In the genomic region with DNA sequence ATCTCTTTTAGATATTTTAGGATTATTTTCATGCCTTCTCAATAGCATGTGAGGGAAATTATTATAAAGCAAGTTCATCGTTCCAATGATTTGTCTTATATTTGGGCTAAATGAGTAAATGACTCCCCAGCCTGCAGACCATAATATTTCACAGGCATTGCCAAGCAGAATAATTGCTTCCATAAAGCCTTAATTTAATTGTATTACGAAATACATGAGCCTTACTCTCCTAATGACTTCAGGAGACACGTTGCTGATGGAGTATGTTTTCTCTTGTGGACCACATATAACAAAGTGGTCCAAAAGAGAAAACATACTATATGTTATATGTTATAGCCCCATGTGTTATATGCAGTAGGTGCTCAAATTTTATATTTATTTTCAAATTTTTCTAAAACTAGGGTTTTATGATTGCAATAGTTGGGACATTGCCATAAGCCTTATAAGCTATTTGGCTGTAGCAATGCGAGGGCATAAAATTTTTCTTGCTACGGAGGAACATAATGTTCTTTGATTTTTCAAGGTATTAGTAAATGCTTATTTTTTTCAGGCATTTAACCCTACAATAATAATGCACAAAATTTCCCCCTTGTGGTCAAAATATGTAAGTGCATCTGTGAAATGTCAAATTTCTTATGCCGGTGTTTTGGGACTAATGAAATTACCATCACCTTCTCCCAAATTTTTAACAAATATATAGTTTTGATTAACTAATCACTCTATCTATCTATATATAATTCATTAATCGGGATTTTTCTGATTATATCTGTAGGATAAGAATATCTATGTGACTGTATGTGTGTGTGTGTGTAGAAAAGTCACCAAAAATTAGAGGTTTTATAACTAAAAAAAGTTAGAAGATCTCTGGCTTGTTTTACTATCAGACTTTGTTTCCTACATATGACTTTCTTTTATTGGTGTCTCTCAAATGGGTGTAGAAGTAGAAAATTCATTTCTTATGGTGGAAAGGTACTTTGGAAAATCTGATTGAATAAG, we compare ENCODE assay signal across 10 cellular contexts. TPM values are rescaled to one million over a fixed set of nuclear protein-coding genes. Genes with fewer than 3 reads are reported as not detected.
DNase-seq lines count a peak whose midpoint lies in the region; ATAC-seq and TF ChIP-seq lines count a peak whose summit lies in the region.
"Had no signal": no experiment of that assay in that cellular context is flagged by ENCODE, and none has a peak within 500 bp of the region (broad histone marks: within the 10 kb centered on the region; RNA-seq: fewer than 3 reads in every experiment).

No MANE protein-coding gene starts in this region.

- 23% methylated on average over 7 of the region's 7 CpGs for WGBS in suprapubic skin
- 44 to 47% methylated on average over 7 of the region's 7 CpGs for WGBS in thyroid gland, 2 donors

- no peak overlapping the region for H3K27ac ChIP-seq in suprapubic skin
- H3K27ac ChIP-seq in thyroid gland: no peak overlapping the region

- no peaks in the 10 kb centered on the region for H3K36me3 ChIP-seq in suprapubic skin
- H3K36me3 ChIP-seq in thyroid gland: no peaks in the 10 kb centered on the region

- DNase-seq in NCI-H82 (lab: John Stamatoyannopoulos, UW) (peak; percentile 16), NCI-H82 treated with DMSO at 0.1 percent for 48 hours (lab: John Stamatoyannopoulos, UW; ENCODE audit: unreplicated experiment) (no peak), NCI-H460 (ENCODE audit: extremely low read depth, low read depth) (peak; percentile 5), epithelial cell of esophagus (ENCODE audit: low read depth) (no peak), suprapubic skin (ENCODE audit: low spot score in 2 of 2) (no peak), thyroid gland (no peak)
- DNase-seq: COR-L47, NCI-H187 had no signal

- TF ChIP-seq EP300 in suprapubic skin (IDR thresholded peaks at IDR 0.05): no peak

- ATAC-seq in GM18870 (IDR thresholded peaks at IDR 0.05; ENCODE audit: unreplicated experiment) (no peak), HG03139 (IDR thresholded peaks at IDR 0.05; ENCODE audit: unreplicated experiment) (no peak)

- H3K4me3 ChIP-seq in epithelial cell of esophagus (ENCODE audit: low read length) (no peak overlapping the region), suprapubic skin (no peak overlapping the region), thyroid gland (replicated peaks in 1 of 3) (no peak overlapping the region)

- H3K9me3 ChIP-seq in suprapubic skin: no peaks in the 10 kb centered on the region
- no peaks in the 10 kb centered on the region for H3K9me3 ChIP-seq in thyroid gland

- no peaks in the 10 kb centered on the region for H3K4me1 ChIP-seq in suprapubic skin
- no peaks in the 10 kb centered on the region for H3K4me1 ChIP-seq in thyroid gland

- TF ChIP-seq CTCF in epithelial cell of esophagus (IDR thresholded peaks at IDR 0.05; ENCODE audit: insufficient read depth, low read depth, low read length, missing control alignments) (peak; percentile 60), suprapubic skin (IDR thresholded peaks at IDR 0.05) (peak; percentile 29 to 54), thyroid gland (IDR thresholded peaks at IDR 0.05) (peak in 2 of 6 experiments; percentile 9 to 46)

- intact Hi-C loops in thyroid gland (cut with DNase I): no loop called here

- no peak for TF ChIP-seq POLR2A in suprapubic skin (IDR thresholded peaks at IDR 0.05)
- TF ChIP-seq POLR2A in thyroid gland (IDR thresholded peaks at IDR 0.05): no peak

- H3K27me3 ChIP-seq in suprapubic skin: no peaks in the 10 kb centered on the region
- H3K27me3 ChIP-seq in thyroid gland: no peaks in the 10 kb centered on the region

RNA-seq across cellular contexts. Expression of a gene that starts 26.4 kb away (rescaled TPM):
- total RNA-seq in NCI-H460 (2014; rRNA removed; shearing (Covaris generic)): not detected in 2 replicates
- not detected in 2 replicates for polyA plus RNA-seq in NCI-H460 (2014; cell fraction: nucleus; rRNA removed)
- total RNA-seq in suprapubic skin: under 1 TPM in 2 of 4 donors, not detected in 2; 0.72 to 0.73 TPM
- not detected for total RNA-seq in thyroid gland

RNA-seq across cellular contexts. Expression of a gene that starts 53.1 kb away (rescaled TPM):
- total RNA-seq in NCI-H460 (2014; rRNA removed; shearing (Covaris generic)): not detected in 2 replicates
- polyA plus RNA-seq in NCI-H460 (2014; cell fraction: nucleus; rRNA removed): not detected in 2 replicates
- total RNA-seq in suprapubic skin: not detected
- not detected for total RNA-seq in thyroid gland

Comparison
In these comparisons a context has a peak if more than half of its experiments do, and no peak if none do; other contexts are left out.
1. DNase-seq: peak in NCI-H82 (single experiment) and NCI-H460 (single experiment); none in NCI-H82 treated with DMSO at 0.1 percent for 48 hours (single experiment), epithelial cell of esophagus (single experiment), suprapubic skin (0 of 2) and thyroid gland (0 of 2).